10 cellular contexts compared by ENCODE assay signal in the genomic region with DNA sequence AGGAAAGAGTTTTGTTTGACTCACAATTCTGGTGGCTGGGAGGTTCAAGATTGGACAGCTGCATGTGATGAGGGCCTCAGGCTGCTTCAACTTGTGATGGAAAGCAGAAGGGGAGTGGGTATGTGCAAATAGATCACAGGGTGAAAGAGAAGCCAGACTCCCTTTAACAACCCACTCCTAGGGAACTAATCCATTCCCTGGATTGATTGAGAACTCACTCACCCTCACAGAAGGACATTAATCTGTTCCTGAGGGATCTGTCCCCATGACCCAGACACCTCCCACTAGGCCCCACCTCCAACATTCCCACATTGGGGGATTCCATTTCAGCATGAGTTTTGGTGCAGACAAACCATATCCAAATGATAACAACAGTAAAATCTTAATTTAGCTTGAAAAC.
"Had no signal": no experiment of that assay in that cellular context is flagged by ENCODE, and none has a peak within 500 bp of the region (broad histone marks: within the 10 kb centered on the region; RNA-seq: fewer than 3 reads in every experiment).

No MANE protein-coding gene starts in this region.

- H2AFZ ChIP-seq: hepatocyte had no signal

- H3K79me2 ChIP-seq: hepatocyte had no signal

- H3K9me3 Mint-ChIP-seq: naive thymus-derived CD4-positive, alpha-beta T cell; stimulated activated effector memory CD8-positive, alpha-beta T cell treated with anti-CD3 and anti-CD28 coated beads, Interleukin-12 subunit alpha, Interleukin-12 subunit beta, amount 100 ng/mL, for 72 hours had no signal

- H3K27ac ChIP-seq: foreskin keratinocyte, hepatocyte, neutrophil, psoas muscle, right lobe of liver, tibial nerve, upper lobe of right lung, vagina had no signal

- H3K27ac Mint-ChIP-seq: naive thymus-derived CD4-positive, alpha-beta T cell had no signal

- H3K4me1 Mint-ChIP-seq: stimulated activated effector memory CD8-positive, alpha-beta T cell treated with anti-CD3 and anti-CD28 coated beads, Interleukin-12 subunit alpha, Interleukin-12 subunit beta, amount 100 ng/mL, for 72 hours had no signal

- H3K27me3 ChIP-seq: right lobe of liver, tibial nerve, upper lobe of right lung, vagina had no signal

- H3K4me3 ChIP-seq: hepatocyte, psoas muscle, right lobe of liver, tibial nerve, upper lobe of right lung, vagina had no signal

- H3K9me3 ChIP-seq: neutrophil, psoas muscle, right lobe of liver, tibial nerve, upper lobe of right lung, vagina had no signal

- H3K36me3 Mint-ChIP-seq: naive thymus-derived CD4-positive, alpha-beta T cell; stimulated activated effector memory CD8-positive, alpha-beta T cell treated with anti-CD3 and anti-CD28 coated beads, Interleukin-12 subunit alpha, Interleukin-12 subunit beta, amount 100 ng/mL, for 72 hours had no signal

- H3K4me2 ChIP-seq: hepatocyte had no signal

- H3K36me3 ChIP-seq: neutrophil, right lobe of liver, tibial nerve, upper lobe of right lung, vagina had no signal

- H3K4me1 ChIP-seq: foreskin keratinocyte, psoas muscle, right lobe of liver had no signal

- H3K4me3 Mint-ChIP-seq: naive thymus-derived CD4-positive, alpha-beta T cell; stimulated activated effector memory CD8-positive, alpha-beta T cell treated with anti-CD3 and anti-CD28 coated beads, Interleukin-12 subunit alpha, Interleukin-12 subunit beta, amount 100 ng/mL, for 72 hours had no signal
